Comparison of ENCODE assay signal across 1 cellular context in the genomic region with DNA sequence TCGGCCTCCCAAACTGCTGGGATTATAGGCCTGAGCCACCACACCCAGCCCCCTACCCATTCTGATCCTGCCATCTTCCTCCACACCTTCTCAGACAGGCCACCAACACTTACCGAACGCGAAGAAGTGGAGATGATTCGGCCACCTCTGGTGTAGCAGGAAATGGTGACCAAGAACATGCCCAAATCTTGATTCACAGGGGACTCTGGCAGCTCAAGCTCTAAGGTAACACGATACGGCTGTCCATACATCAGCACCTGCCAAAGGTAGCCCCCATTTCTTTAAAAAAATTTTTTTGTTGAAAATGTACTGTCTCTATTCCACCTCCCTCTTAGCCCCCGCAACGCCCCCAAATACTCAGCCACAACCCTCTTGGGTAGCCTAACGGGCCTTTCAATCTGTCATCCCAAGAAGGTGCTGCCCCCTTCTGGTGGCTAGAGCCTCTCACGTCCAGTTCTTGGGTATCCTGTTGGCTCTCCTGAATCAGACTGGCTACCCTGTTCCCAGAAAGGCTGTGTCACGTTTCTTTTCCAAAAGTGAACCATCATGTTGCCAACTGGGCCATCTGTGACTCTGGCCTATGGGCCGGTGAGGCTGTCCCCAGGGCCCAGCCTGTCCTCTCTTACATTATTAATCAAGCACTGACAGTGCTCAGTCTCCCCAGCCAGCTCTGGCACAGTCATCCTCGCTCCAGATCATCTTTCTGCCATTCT.
TF ChIP-seq lines count a peak whose summit lies in the region.

No MANE protein-coding gene starts in this region.

TF ChIP-seq in HepG2, 621 proteins besides CTCF, POLR2A, EP300 and RAD21 (continued from another document):
- TF ChIP-seq ZNF318 (CRISPR knock-in tag; IDR thresholded peaks at IDR 0.05) (no peak), ZNF329 (CRISPR knock-in tag; IDR thresholded peaks at IDR 0.05; ENCODE audit: low read depth) (no peak), STAG1 (CRISPR knock-in tag; IDR thresholded peaks at IDR 0.05) (peak; percentile 72), SMC3 (IDR thresholded peaks at IDR 0.05; ENCODE audit: low read length) (peak; percentile 78), SOX13 (IDR thresholded peaks at IDR 0.05) (no peak), SOX13 (CRISPR knock-in tag; conservative IDR thresholded peaks at IDR 0.05 in 1 of 2, IDR thresholded peaks at IDR 0.05 in 1 of 2) (no peak), ZKSCAN5 (CRISPR knock-in tag; IDR thresholded peaks at IDR 0.05) (no peak), HHEX (CRISPR knock-in tag; IDR thresholded peaks at IDR 0.05) (no peak), HNRNPUL1 (IDR thresholded peaks at IDR 0.05; ENCODE audit: low read depth, low read length) (no peak), ZNF660 (CRISPR knock-in tag; IDR thresholded peaks at IDR 0.05; ENCODE audit: borderline replicate concordance, low read depth) (no peak), HDAC1 (CRISPR knock-in tag; IDR thresholded peaks at IDR 0.05) (no peak), SMAD9 (CRISPR knock-in tag; IDR thresholded peaks at IDR 0.05) (no peak), ZNF782 (CRISPR knock-in tag; IDR thresholded peaks at IDR 0.05; ENCODE audit: borderline replicate concordance) (no peak), ZFY (CRISPR knock-in tag; IDR thresholded peaks at IDR 0.05) (no peak), SYNCRIP (IDR thresholded peaks at IDR 0.05; ENCODE audit: insufficient read depth, low read depth, low read length) (no peak), MTA3 (CRISPR knock-in tag; IDR thresholded peaks at IDR 0.05) (no peak)
- TF ChIP-seq, protein P1, sequence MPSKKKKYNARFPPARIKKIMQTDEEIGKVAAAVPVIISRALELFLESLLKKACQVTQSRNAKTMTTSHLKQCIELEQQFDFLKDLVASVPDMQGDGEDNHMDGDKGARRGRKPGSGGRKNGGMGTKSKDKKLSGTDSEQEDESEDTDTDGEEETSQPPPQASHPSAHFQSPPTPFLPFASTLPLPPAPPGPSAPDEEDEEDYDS (CRISPR knock-in tag; IDR thresholded peaks at IDR 0.05) = no peak
- TF ChIP-seq, protein P2, sequence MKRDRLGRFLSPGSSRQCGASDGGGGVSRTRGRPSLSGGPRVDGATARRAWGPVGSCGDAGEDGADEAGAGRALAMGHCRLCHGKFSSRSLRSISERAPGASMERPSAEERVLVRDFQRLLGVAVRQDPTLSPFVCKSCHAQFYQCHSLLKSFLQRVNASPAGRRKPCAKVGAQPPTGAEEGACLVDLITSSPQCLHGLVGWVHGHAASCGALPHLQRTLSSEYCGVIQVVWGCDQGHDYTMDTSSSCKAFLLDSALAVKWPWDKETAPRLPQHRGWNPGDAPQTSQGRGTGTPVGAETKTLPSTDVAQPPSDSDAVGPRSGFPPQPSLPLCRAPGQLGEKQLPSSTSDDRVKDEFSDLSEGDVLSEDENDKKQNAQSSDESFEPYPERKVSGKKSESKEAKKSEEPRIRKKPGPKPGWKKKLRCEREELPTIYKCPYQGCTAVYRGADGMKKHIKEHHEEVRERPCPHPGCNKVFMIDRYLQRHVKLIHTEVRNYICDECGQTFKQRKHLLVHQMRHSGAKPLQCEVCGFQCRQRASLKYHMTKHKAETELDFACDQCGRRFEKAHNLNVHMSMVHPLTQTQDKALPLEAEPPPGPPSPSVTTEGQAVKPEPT (CRISPR knock-in tag; IDR thresholded peaks at IDR 0.05; ENCODE audit: low read depth) = no peak
